Comparison of ENCODE assay signal across 1 cellular context in the genomic region with DNA sequence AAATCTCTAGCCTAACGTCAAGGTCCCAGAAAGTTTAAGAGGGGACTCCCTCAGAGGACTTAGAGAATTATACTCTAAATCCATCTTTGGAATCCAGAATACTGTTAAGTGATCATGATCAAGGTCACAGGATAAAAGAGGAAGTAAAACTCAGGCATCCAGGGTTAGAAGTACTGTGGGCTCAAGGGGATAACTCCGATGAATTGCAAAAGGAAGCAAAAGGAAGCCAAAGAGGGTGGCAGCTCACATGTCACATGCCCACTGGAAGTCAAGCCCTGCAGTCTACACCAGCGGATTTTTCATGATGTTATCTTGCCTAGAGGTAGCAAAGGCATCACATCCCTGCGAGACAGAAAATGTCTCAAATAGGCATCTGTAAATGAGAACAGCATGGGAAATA.
TF ChIP-seq lines count a peak whose summit lies in the region.

No MANE protein-coding gene starts in this region.

TF ChIP-seq in neural cell, 6 proteins besides CTCF, POLR2A, EP300 and RAD21 (continued from another document):
- no peak for TF ChIP-seq SMC3 (conservative IDR thresholded peaks at IDR 0.05; ENCODE audit: poor library complexity)
- TF ChIP-seq, protein P1, sequence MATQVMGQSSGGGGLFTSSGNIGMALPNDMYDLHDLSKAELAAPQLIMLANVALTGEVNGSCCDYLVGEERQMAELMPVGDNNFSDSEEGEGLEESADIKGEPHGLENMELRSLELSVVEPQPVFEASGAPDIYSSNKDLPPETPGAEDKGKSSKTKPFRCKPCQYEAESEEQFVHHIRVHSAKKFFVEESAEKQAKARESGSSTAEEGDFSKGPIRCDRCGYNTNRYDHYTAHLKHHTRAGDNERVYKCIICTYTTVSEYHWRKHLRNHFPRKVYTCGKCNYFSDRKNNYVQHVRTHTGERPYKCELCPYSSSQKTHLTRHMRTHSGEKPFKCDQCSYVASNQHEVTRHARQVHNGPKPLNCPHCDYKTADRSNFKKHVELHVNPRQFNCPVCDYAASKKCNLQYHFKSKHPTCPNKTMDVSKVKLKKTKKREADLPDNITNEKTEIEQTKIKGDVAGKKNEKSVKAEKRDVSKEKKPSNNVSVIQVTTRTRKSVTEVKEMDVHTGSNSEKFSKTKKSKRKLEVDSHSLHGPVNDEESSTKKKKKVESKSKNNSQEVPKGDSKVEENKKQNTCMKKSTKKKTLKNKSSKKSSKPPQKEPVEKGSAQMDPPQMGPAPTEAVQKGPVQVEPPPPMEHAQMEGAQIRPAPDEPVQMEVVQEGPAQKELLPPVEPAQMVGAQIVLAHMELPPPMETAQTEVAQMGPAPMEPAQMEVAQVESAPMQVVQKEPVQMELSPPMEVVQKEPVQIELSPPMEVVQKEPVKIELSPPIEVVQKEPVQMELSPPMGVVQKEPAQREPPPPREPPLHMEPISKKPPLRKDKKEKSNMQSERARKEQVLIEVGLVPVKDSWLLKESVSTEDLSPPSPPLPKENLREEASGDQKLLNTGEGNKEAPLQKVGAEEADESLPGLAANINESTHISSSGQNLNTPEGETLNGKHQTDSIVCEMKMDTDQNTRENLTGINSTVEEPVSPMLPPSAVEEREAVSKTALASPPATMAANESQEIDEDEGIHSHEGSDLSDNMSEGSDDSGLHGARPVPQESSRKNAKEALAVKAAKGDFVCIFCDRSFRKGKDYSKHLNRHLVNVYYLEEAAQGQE (IDR thresholded peaks at IDR 0.05; ENCODE audit: borderline replicate concordance), result no peak
- TF ChIP-seq EZH2 (IDR thresholded peaks at IDR 0.05; ENCODE audit: borderline replicate concordance, insufficient read depth, low read length, poor library complexity, severe bottlenecking), result no peak
